ENCODE assay signal across 8 cellular contexts in genomic region chr13:110705826-110706569, GRCh38. TPM values are rescaled to one million over a fixed set of nuclear protein-coding genes. Genes with fewer than 3 reads are reported as not detected.
DNase-seq lines count a peak whose midpoint lies in the region; ATAC-seq and TF ChIP-seq lines count a peak whose summit lies in the region.

Gene CARS2 (minus strand): TSS chr13:110706116. CDS start chr13:110706093, 23 bp downstream.

- no peaks in the 10 kb centered on the region for H3K9me3 ChIP-seq in mononuclear cell (ENCODE audit: low read depth, low read length)

- peaks cover 46% of the 10 kb centered on the region for H3K4me1 ChIP-seq in mononuclear cell (ENCODE audit: insufficient read depth, low read length)

- no peaks in the 10 kb centered on the region for H3K27me3 ChIP-seq in mononuclear cell (ENCODE audit: insufficient read depth, low read length)

- TF ChIP-seq EP300 in Ishikawa (IDR thresholded peaks at IDR 0.05; ENCODE audit: borderline replicate concordance) = peak; percentile 10; the same call in 1 of the 2 replicates

- TF ChIP-seq RAD21 in Ishikawa (IDR thresholded peaks at IDR 0.05; ENCODE audit: low read depth) = no peak

- peak; percentile 93 for ATAC-seq in GM21576 (IDR thresholded peaks at IDR 0.05; ENCODE audit: unreplicated experiment)

- DNase-seq in DMS153 (lab: John Stamatoyannopoulos, UW) (peak; percentile 98), OCI-M2 (lab: John Stamatoyannopoulos, UW; ENCODE audit: unreplicated experiment) (peak; percentile 32), activated T-cell treated with anti-CD3 and anti-CD28 coated beads for 24 hours (ENCODE audit: low read depth) (peak; percentile 93), epidermal melanocyte (ENCODE audit: insufficient read length, low spot score) (peak; percentile 79)
- DNase-seq in stimulated activated CD8-positive, alpha-beta memory T cell treated with anti-CD3 and anti-CD28 coated beads, Interleukin-4, amount 100 ng/mL, for 1 hour (ENCODE audit: low read depth in 2 of 2, low spot score in 1 of 2) = peak; percentile 80 to 86

- peak within 1 kb of the TSS; percentile 49 for H3K4me3 ChIP-seq in mononuclear cell (ENCODE audit: low read length)

TF ChIP-seq in Ishikawa, 13 proteins besides CTCF, POLR2A, EP300 and RAD21:
- TF ChIP-seq TAF1 (IDR thresholded peaks at IDR 0.05; ENCODE audit: low read depth) = peak; percentile 68; the same call in 1 of the 2 replicates
- no peak for TF ChIP-seq NFIC (IDR thresholded peaks at IDR 0.05)
- no peak for TF ChIP-seq REST (IDR thresholded peaks at IDR 0.05; ENCODE audit: low read depth)
- TF ChIP-seq TEAD4 (IDR thresholded peaks at IDR 0.05) = no peak
- peak; percentile 57 for TF ChIP-seq YY1 (IDR thresholded peaks at IDR 0.05; ENCODE audit: low read depth)
- TF ChIP-seq TCF12 (IDR thresholded peaks at IDR 0.05; ENCODE audit: low read depth) = peak; percentile 25; the same call in 1 of the 2 replicates
- TF ChIP-seq MAX (IDR thresholded peaks at IDR 0.05) = peak; percentile 71
- TF ChIP-seq CREB1 (IDR thresholded peaks at IDR 0.05; ENCODE audit: low read depth) = no peak
- no peak for TF ChIP-seq USF1 (IDR thresholded peaks at IDR 0.05)
- peak; percentile 90 for TF ChIP-seq EGR1 (IDR thresholded peaks at IDR 0.05)
- no peak for TF ChIP-seq FOXM1 (IDR thresholded peaks at IDR 0.05; ENCODE audit: borderline replicate concordance, low read depth)
- no peak for TF ChIP-seq ZBTB7A (IDR thresholded peaks at IDR 0.05; ENCODE audit: low read depth)
- no peak for TF ChIP-seq CEBPB (IDR thresholded peaks at IDR 0.05)

RNA-seq across cellular contexts. Expression of gene CARS2, which starts in this region (rescaled TPM):
- total RNA-seq in mononuclear cell = 44.4 TPM

Comparison
In these comparisons a context has a peak if more than half of its experiments do, and no peak if none do; other contexts are left out.
1. Peak in every context shown above with its lines: DNase-seq, ATAC-seq and H3K4me3 ChIP-seq.
2. DNase-seq: peak in every context shown above with its lines; median percentile 98 in DMS153; 93 in activated T-cell treated with anti-CD3 and anti-CD28 coated beads for 24 hours; 83 in stimulated activated CD8-positive, alpha-beta memory T cell treated with anti-CD3 and anti-CD28 coated beads, Interleukin-4, amount 100 ng/mL, for 1 hour; 79 in epidermal melanocyte; 32 in OCI-M2.